ENCODE assay signal across 17 cellular contexts in genomic region chr3:141337523-141337854, GRCh38. TPM values are rescaled to one million over a fixed set of nuclear protein-coding genes. Genes with fewer than 3 reads are reported as not detected.
DNase-seq lines count a peak whose midpoint lies in the region; ATAC-seq and TF ChIP-seq lines count a peak whose summit lies in the region.
"Had no signal": no experiment of that assay in that cellular context is flagged by ENCODE, and none has a peak within 500 bp of the region (broad histone marks: within the 10 kb centered on the region; RNA-seq: fewer than 3 reads in every experiment).

No MANE protein-coding gene starts in this region.

- in situ Hi-C loops in brain microvascular endothelial cell (cut with HindIII; ENCODE audit: low pct_ligation_motif_present, low sequenced_read_pairs), result no loop called here

- no peaks in the 10 kb centered on the region for H3K36me3 Mint-ChIP-seq in neural crest cell (ENCODE audit: low read depth)
- H3K36me3 Mint-ChIP-seq in osteocyte (ENCODE audit: unreplicated experiment), result no peaks in the 10 kb centered on the region
- H3K36me3 Mint-ChIP-seq: activated naive CD4-positive, alpha-beta T cell treated with anti-CD3 and anti-CD28 coated beads, Interleukin-2, amount 50 U/mL, for 72 hours had no signal

- H3K4me3 Mint-ChIP-seq in neural crest cell, result no peak overlapping the region
- no peak overlapping the region for H3K4me3 Mint-ChIP-seq in osteocyte (ENCODE audit: unreplicated experiment)
- H3K4me3 Mint-ChIP-seq: activated CD4-positive, alpha-beta T cell treated with anti-CD3 and anti-CD28 coated beads for 36 hours; effector memory CD8-positive, alpha-beta T cell had no signal

- H3K36me3 ChIP-seq in brain microvascular endothelial cell (replicated peaks), result no peaks in the 10 kb centered on the region
- H3K36me3 ChIP-seq: cardiac muscle cell, gastrocnemius medialis had no signal

- H3K4me1 Mint-ChIP-seq in neural crest cell, result peaks cover 21% of the 10 kb centered on the region
- H3K4me1 Mint-ChIP-seq in osteocyte (ENCODE audit: unreplicated experiment), result peaks cover 16% of the 10 kb centered on the region
- H3K4me1 Mint-ChIP-seq: activated CD4-positive, alpha-beta T cell treated with anti-CD3 and anti-CD28 coated beads for 36 hours had no signal

- H3K27me3 Mint-ChIP-seq in neural crest cell (ENCODE audit: low read depth), result no peaks in the 10 kb centered on the region
- H3K27me3 Mint-ChIP-seq in osteocyte (ENCODE audit: unreplicated experiment), result no peaks in the 10 kb centered on the region

- TF ChIP-seq CTCF in brain microvascular endothelial cell (IDR thresholded peaks at IDR 0.05; ENCODE audit: low read depth, low read length, missing control alignments) (no peak), neural crest cell (conservative IDR thresholded peaks at IDR 0.05) (no peak), osteocyte (IDR thresholded peaks at IDR 0.05) (no peak)

- H3K27ac Mint-ChIP-seq in neural crest cell (ENCODE audit: unreplicated experiment) (peak overlapping the region; percentile 70), osteocyte (ENCODE audit: unreplicated experiment) (no peak overlapping the region)
- H3K27ac Mint-ChIP-seq: activated CD4-positive, alpha-beta T cell treated with anti-CD3 and anti-CD28 coated beads for 36 hours; activated naive CD4-positive, alpha-beta T cell treated with anti-CD3 and anti-CD28 coated beads, Interleukin-2, amount 50 U/mL, for 72 hours; effector memory CD8-positive, alpha-beta T cell had no signal

- H3K9me3 Mint-ChIP-seq in neural crest cell, result peaks cover 17% of the 10 kb centered on the region
- H3K9me3 Mint-ChIP-seq in osteocyte (ENCODE audit: unreplicated experiment), result peaks cover 3% of the 10 kb centered on the region
- H3K9me3 Mint-ChIP-seq: effector memory CD8-positive, alpha-beta T cell had no signal

- no peaks in the 10 kb centered on the region for H3K27me3 ChIP-seq in brain microvascular endothelial cell (replicated peaks)
- H3K27me3 ChIP-seq: cardiac muscle cell, gastrocnemius medialis had no signal

- H3K4me3 ChIP-seq in brain microvascular endothelial cell (ENCODE audit: low read depth, low read length), result no peak overlapping the region
- H3K4me3 ChIP-seq: cardiac muscle cell, gastrocnemius medialis had no signal

- ATAC-seq in HG03439 (IDR thresholded peaks at IDR 0.05; ENCODE audit: unreplicated experiment), result no peak
- ATAC-seq: activated CD4-positive, alpha-beta T cell treated with anti-CD3 and anti-CD28 coated beads for 36 hours; activated naive CD4-positive, alpha-beta T cell treated with anti-CD3 and anti-CD28 coated beads, Interleukin-2, amount 50 U/mL, for 72 hours; effector memory CD8-positive, alpha-beta T cell; gastrocnemius medialis had no signal

- peak overlapping the region; percentile 70 for H3K27ac ChIP-seq in brain microvascular endothelial cell
- H3K27ac ChIP-seq: cardiac muscle cell, gastrocnemius medialis had no signal

- DNase-seq in DMS53 (lab: John Stamatoyannopoulos, UW) (peak; percentile 72), NCI-H1417 treated with DMSO at 0.1 percent for 48 hours (lab: John Stamatoyannopoulos, UW) (peak; percentile 9), brain microvascular endothelial cell (no peak), neural crest cell (ENCODE audit: low read depth, low spot score) (no peak), retina (no peak), occipital lobe (lab: John Stamatoyannopoulos, UW) (no peak), osteocyte (ENCODE audit: extremely low spot score, unreplicated experiment) (no peak)
- DNase-seq: activated CD4-positive, alpha-beta T cell treated with anti-CD3 and anti-CD28 coated beads for 36 hours; effector memory CD8-positive, alpha-beta T cell; gastrocnemius medialis; KBM-7; NCI-H187; stimulated activated naive CD4-positive, alpha-beta T cell treated with Interleukin-2 at 50 U/mL for 16 hours; T-helper 9 cell had no signal

RNA-seq across cellular contexts. Expression of gene ZBTB38, which starts 30.8 kb away (rescaled TPM):
- total RNA-seq in neural crest cell, result 27.9 and 28.1 TPM in 2 replicates
- total RNA-seq in occipital lobe, result 182 TPM
- 41.8 and 43.9 TPM in 2 replicates for total RNA-seq in osteocyte

Comparison
In these comparisons a context has a peak if more than half of its experiments do, and no peak if none do; other contexts are left out.
1. DNase-seq: peak in DMS53 (single experiment) and NCI-H1417 treated with DMSO at 0.1 percent for 48 hours (single experiment); none in brain microvascular endothelial cell (single experiment), neural crest cell (single experiment), retina (single experiment), occipital lobe (single experiment) and osteocyte (single experiment).